12 cellular contexts compared by ENCODE assay signal in genomic region chr3:61725851-61726333, GRCh38.
DNase-seq lines count a peak whose midpoint lies in the region; ATAC-seq, FAIRE-seq and TF ChIP-seq lines count a peak whose summit lies in the region.
"Had no signal": no experiment of that assay in that cellular context is flagged by ENCODE, and none has a peak within 500 bp of the region (broad histone marks: within the 10 kb centered on the region; RNA-seq: fewer than 3 reads in every experiment).

No MANE protein-coding gene starts in this region.

- H3K4me1 Mint-ChIP-seq in stimulated activated naive CD8-positive, alpha-beta T cell treated with anti-CD3 and anti-CD28 coated beads, Interleukin-15, amount 100 ng/mL, for 72 hours = no peaks in the 10 kb centered on the region
- H3K4me1 Mint-ChIP-seq: stimulated activated naive B cell treated with anti-CD40 and anti-IgM and Interleukin-4, amounts not matched to agents 10 μg/mL and 1 μg/mL and 100 μg/mL, for 72 hours had no signal

- intact Hi-C loops in A673 (cut with micrococcal nuclease; ENCODE audit: unreplicated experiment) = no loop called here

- no peak overlapping the region for H3K27ac ChIP-seq in A673 (ENCODE audit: low read depth, low read length, poor library complexity, severe bottlenecking)

- no TSS peak for BruUV-seq in A673 (replicated peaks; lab: Mats Ljungman, UMichigan)

- no peaks in the 10 kb centered on the region for H3K27me3 ChIP-seq in A673 (replicated peaks; ENCODE audit: insufficient read depth, low read depth, low read length, poor library complexity)

- H3K9me3 ChIP-seq in A673 (ENCODE audit: low read depth, low read length, poor library complexity, severe bottlenecking) = no peaks in the 10 kb centered on the region

- H3K4me3 ChIP-seq in A673 (ENCODE audit: low read depth, low read length, poor library complexity, severe bottlenecking) (no peak overlapping the region), cardiac fibroblast (replicated peaks in 1 of 2; ENCODE audit: low read depth in 2 of 2, low read length in 2 of 2) (no peak overlapping the region)

- CTCF ChIA-PET in A673 (lab: Charles Lee) = no interaction called here

- no peak overlapping the region for H3K27ac Mint-ChIP-seq in stimulated activated naive CD8-positive, alpha-beta T cell treated with anti-CD3 and anti-CD28 coated beads, Interleukin-15, amount 100 ng/mL, for 72 hours
- H3K27ac Mint-ChIP-seq: dendritic cell treated with granulocyte-macrophage colony-stimulating factor and Interleukin-4, amounts not matched to agents 40 ng/mL and 50 ng/mL, for 4 days; stimulated activated naive B cell treated with anti-CD40 and anti-IgM and Interleukin-4, amounts not matched to agents 10 μg/mL and 1 μg/mL and 100 μg/mL, for 72 hours had no signal

- no peaks in the 10 kb centered on the region for H3K4me1 ChIP-seq in A673 (ENCODE audit: insufficient read depth, low read length, poor library complexity, severe bottlenecking)

- H3K27me3 Mint-ChIP-seq in stimulated activated naive CD8-positive, alpha-beta T cell treated with anti-CD3 and anti-CD28 coated beads, Interleukin-15, amount 100 ng/mL, for 72 hours = peaks cover 6% of the 10 kb centered on the region
- H3K27me3 Mint-ChIP-seq: dendritic cell treated with granulocyte-macrophage colony-stimulating factor and Interleukin-4, amounts not matched to agents 40 ng/mL and 50 ng/mL, for 4 days; stimulated activated naive B cell treated with anti-CD40 and anti-IgM and Interleukin-4, amounts not matched to agents 10 μg/mL and 1 μg/mL and 100 μg/mL, for 72 hours had no signal

- H3K4me3 Mint-ChIP-seq in stimulated activated naive CD8-positive, alpha-beta T cell treated with anti-CD3 and anti-CD28 coated beads, Interleukin-15, amount 100 ng/mL, for 72 hours = no peak overlapping the region
- H3K4me3 Mint-ChIP-seq: dendritic cell treated with granulocyte-macrophage colony-stimulating factor and Interleukin-4, amounts not matched to agents 40 ng/mL and 50 ng/mL, for 4 days; stimulated activated naive B cell treated with anti-CD40 and anti-IgM and Interleukin-4, amounts not matched to agents 10 μg/mL and 1 μg/mL and 100 μg/mL, for 72 hours had no signal

- DNase-seq in A673 (ENCODE audit: low spot score) (peak; percentile 2), HTR-8/SVneo (ENCODE audit: insufficient read length, low spot score) (peak; percentile 18), cardiac fibroblast (ENCODE audit: low read depth in 2 of 2) (peak; percentile 60 to 76), left kidney (ENCODE audit: low read depth, low spot score) (peak; percentile 26), SKM-1 (lab: John Stamatoyannopoulos, UW; ENCODE audit: unreplicated experiment) (no peak), DMS79 treated with DMSO at 0.1 percent for 48 hours (lab: John Stamatoyannopoulos, UW) (no peak)
- DNase-seq in stimulated activated naive CD8-positive, alpha-beta T cell treated with anti-CD3 and anti-CD28 coated beads, Interleukin-15, amount 100 ng/mL, for 72 hours = no peak
- DNase-seq: activated T-cell treated with anti-CD3 and anti-CD28 coated beads for 4 hours; NCI-H446; stimulated activated naive B cell treated with anti-CD40 and anti-IgM and Interleukin-4, amounts not matched to agents 10 μg/mL and 1 μg/mL and 100 μg/mL, for 72 hours had no signal

- H3K9me3 Mint-ChIP-seq in stimulated activated naive CD8-positive, alpha-beta T cell treated with anti-CD3 and anti-CD28 coated beads, Interleukin-15, amount 100 ng/mL, for 72 hours = no peaks in the 10 kb centered on the region

- no peak for ATAC-seq in HG02763 (IDR thresholded peaks at IDR 0.05; ENCODE audit: unreplicated experiment)
- ATAC-seq in stimulated activated naive CD8-positive, alpha-beta T cell treated with anti-CD3 and anti-CD28 coated beads, Interleukin-15, amount 100 ng/mL, for 72 hours = no peak
- ATAC-seq: stimulated activated naive B cell treated with anti-CD40 and anti-IgM and Interleukin-4, amounts not matched to agents 10 μg/mL and 1 μg/mL and 100 μg/mL, for 72 hours had no signal

- FAIRE-seq in HTR-8/SVneo (lab: Jason Lieb, UNC) = no peak

- no peaks in the 10 kb centered on the region for H3K36me3 ChIP-seq in A673 (ENCODE audit: insufficient read depth, low read length, poor library complexity, severe bottlenecking)

- TF ChIP-seq CTCF in A673 (conservative IDR thresholded peaks at IDR 0.05; ENCODE audit: low read depth, low read length) (no peak), cardiac fibroblast (IDR thresholded peaks at IDR 0.05; ENCODE audit: low read depth, low read length) (no peak)

- POLR2A ChIA-PET in A673 (lab: Charles Lee; ENCODE audit: low non-redundant PET) = no interaction called here

Comparison
In these comparisons a context has a peak if more than half of its experiments do, and no peak if none do; other contexts are left out.
1. DNase-seq: peak in A673 (single experiment), HTR-8/SVneo (single experiment), cardiac fibroblast (2 of 2) and left kidney (single experiment); none in SKM-1 (single experiment), stimulated activated naive CD8-positive, alpha-beta T cell treated with anti-CD3 and anti-CD28 coated beads, Interleukin-15, amount 100 ng/mL, for 72 hours (0 of 2) and DMS79 treated with DMSO at 0.1 percent for 48 hours (single experiment).